ENCODE assay signal across 11 cellular contexts in genomic region chr14:93013368-93013719, GRCh38.
DNase-seq lines count a peak whose midpoint lies in the region; ATAC-seq, FAIRE-seq and TF ChIP-seq lines count a peak whose summit lies in the region.
"Had no signal": no experiment of that assay in that cellular context is flagged by ENCODE, and none has a peak within 500 bp of the region (broad histone marks: within the 10 kb centered on the region; RNA-seq: fewer than 3 reads in every experiment).

No MANE protein-coding gene starts in this region.

- no peak for FAIRE-seq in urothelium cell line (lab: Jason Lieb, UNC)
- FAIRE-seq: colon, G401.6 had no signal

- peak overlapping the region in 1 of 2 donors; percentile 61 for H3K27ac ChIP-seq in right atrium auricular region
- H3K27ac ChIP-seq: SJSA1 had no signal

- no peaks in the 10 kb centered on the region for H3K9me3 ChIP-seq in right atrium auricular region
- H3K9me3 ChIP-seq: SJSA1 had no signal

- peak; percentile 59 for DNase-seq in Right ventricle myocardium inferior (ENCODE audit: missing footprints)
- no peak for DNase-seq in right atrium auricular region (ENCODE audit: low spot score)
- peak; percentile 33 for DNase-seq in SK-N-DZ (ENCODE audit: low spot score)
- peak; percentile 33 to 74 for DNase-seq in foreskin fibroblast
- DNase-seq in urothelium cell line (ENCODE audit: low spot score) = peak; percentile 41
- no peak for DNase-seq in sciatic nerve (ENCODE audit: low spot score)
- no peak for DNase-seq in effector CD4-positive, alpha-beta T cell

- intact Hi-C loops in Right ventricle myocardium inferior (cut with DNase I) = no loop called here
- intact Hi-C loops in sciatic nerve (cut with DNase I) = no loop called here

- H3K36me3 ChIP-seq in right atrium auricular region = peaks cover 11% of the 10 kb centered on the region

- ATAC-seq in Right ventricle myocardium inferior (no peak), sciatic nerve (no peak), GM18909 (IDR thresholded peaks at IDR 0.05; ENCODE audit: poor library complexity, unreplicated experiment) (no peak)

- H3K27me3 ChIP-seq in right atrium auricular region = no peaks in the 10 kb centered on the region
- H3K27me3 ChIP-seq: SJSA1 had no signal

- H3K4me3 ChIP-seq in right atrium auricular region = no peak overlapping the region
- no peak overlapping the region for H3K4me3 ChIP-seq in foreskin fibroblast (ENCODE audit: low read depth in 1 of 2, low read length in 2 of 2)
- H3K4me3 ChIP-seq: SJSA1 had no signal

- TF ChIP-seq CTCF in right atrium auricular region (IDR thresholded peaks at IDR 0.05) = no peak
- no peak for TF ChIP-seq CTCF in foreskin fibroblast (IDR thresholded peaks at IDR 0.05; ENCODE audit: low read depth, low read length)

- H3K4me1 ChIP-seq in right atrium auricular region = peaks cover 0 to 100% of the 10 kb centered on the region in 2 donors

Comparison
In these comparisons a context has a peak if more than half of its experiments do, and no peak if none do; other contexts are left out.
1. DNase-seq: peak in Right ventricle myocardium inferior (single experiment), SK-N-DZ (single experiment), foreskin fibroblast (2 of 2) and urothelium cell line (single experiment); none in right atrium auricular region (single experiment), sciatic nerve (single experiment) and effector CD4-positive, alpha-beta T cell (single experiment).